13 cellular contexts compared by ENCODE assay signal in the genomic region with DNA sequence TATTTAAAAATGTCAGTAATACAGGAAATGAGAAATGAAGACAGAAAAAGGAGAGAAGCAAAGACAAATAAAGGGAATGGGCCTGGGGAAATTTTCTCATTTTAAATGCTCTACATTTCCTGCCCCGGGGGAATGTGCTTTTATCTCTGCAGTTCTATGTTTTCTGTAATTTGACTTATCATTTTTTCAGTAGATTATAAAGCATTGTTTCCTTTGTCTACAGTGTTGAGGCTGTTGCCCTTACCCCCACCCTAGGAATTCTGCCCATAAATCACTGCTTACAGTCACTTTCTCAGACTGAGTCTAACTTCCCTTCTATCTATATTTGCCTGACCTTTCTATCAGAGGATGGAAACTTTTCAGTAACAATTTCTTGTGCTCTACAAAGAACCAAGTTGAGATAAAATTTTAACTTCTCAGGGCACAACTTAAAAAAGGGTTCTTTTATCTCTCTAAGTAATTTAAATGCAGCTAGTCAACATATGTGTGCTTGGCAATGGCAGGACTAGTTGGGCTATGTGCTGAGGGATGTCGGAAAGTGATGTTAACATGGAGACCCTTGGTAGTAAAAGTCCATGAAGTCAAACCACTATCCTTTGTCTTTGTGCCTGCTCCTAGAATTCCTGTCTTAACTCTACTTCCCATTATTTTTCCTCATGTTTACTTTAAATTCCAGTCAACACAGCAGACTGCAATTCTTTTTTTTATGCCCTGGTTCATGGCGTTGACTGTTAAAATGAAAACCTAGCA.
A peak's percentile ranks its signal among the peaks of the same experiment; 100 is the strongest.
DNase-seq lines count a peak whose midpoint lies in the region; ATAC-seq and TF ChIP-seq lines count a peak whose summit lies in the region.
"Had no signal": no experiment of that assay in that cellular context is flagged by ENCODE, and none has a peak within 500 bp of the region (broad histone marks: within the 10 kb centered on the region; RNA-seq: fewer than 3 reads in every experiment).

No MANE protein-coding gene starts in this region.

- H3K9ac ChIP-seq in mesendoderm (ENCODE audit: low read length): no peak overlapping the region

- H2AK5ac ChIP-seq in mesendoderm (ENCODE audit: low read length): no peak overlapping the region

- H3K4me3 ChIP-seq in mesendoderm (ENCODE audit: low read length) (no peak overlapping the region), mucosa of descending colon (no peak overlapping the region)
- no peak overlapping the region for H3K4me3 ChIP-seq in CD8-positive, alpha-beta T cell (ENCODE audit: low read depth, low read length)
- H3K4me3 ChIP-seq: upper lobe of left lung had no signal

- H3K18ac ChIP-seq in mesendoderm (ENCODE audit: low read length): no peak overlapping the region

- intact Hi-C loops in mucosa of descending colon (cut with DNase I, micrococcal nuclease): no loop called here
- intact Hi-C loops in CD8-positive, alpha-beta T cell (cut with DNase I, micrococcal nuclease): no loop called here

- H3K27me3 ChIP-seq in mesendoderm (ENCODE audit: insufficient read depth, low read length, poor library complexity): no peaks in the 10 kb centered on the region
- H3K27me3 ChIP-seq in CD8-positive, alpha-beta T cell (ENCODE audit: insufficient read depth, low read length): no peaks in the 10 kb centered on the region
- H3K27me3 ChIP-seq: upper lobe of left lung had no signal

- no peaks in the 10 kb centered on the region for H3K27me3 Mint-ChIP-seq in CD8-positive, alpha-beta T cell (ENCODE audit: low read depth)

- H3K79me2 ChIP-seq in mesendoderm (ENCODE audit: control insufficient read depth, insufficient read depth, low read length): no peaks in the 10 kb centered on the region

- no peaks in the 10 kb centered on the region for H3K9me3 ChIP-seq in mucosa of descending colon
- H3K9me3 ChIP-seq in CD8-positive, alpha-beta T cell (ENCODE audit: low read length): no peaks in the 10 kb centered on the region
- H3K9me3 ChIP-seq: upper lobe of left lung had no signal

- no peaks in the 10 kb centered on the region for H3K4me1 Mint-ChIP-seq in CD8-positive, alpha-beta T cell (ENCODE audit: low read depth)

- no peak overlapping the region for H3K56ac ChIP-seq in mesendoderm (ENCODE audit: low read length)

- no peak overlapping the region for H4K8ac ChIP-seq in mesendoderm (ENCODE audit: low read depth, low read length)

- CTCF ChIA-PET in CD8-positive, alpha-beta T cell (lab: Charles Lee): no interaction called here

- peak; percentile 75 for DNase-seq in Caki2 (ENCODE audit: low read depth)
- DNase-seq in NCI-H226: peak; percentile 94
- DNase-seq in dermis blood vessel endothelial cell: peak; percentile 79
- peak; percentile 63 for DNase-seq in mesendoderm
- no peak for DNase-seq in mucosa of descending colon
- DNase-seq in CD8-positive, alpha-beta T cell: no peak
- DNase-seq: activated gamma-delta T cell, C1 segment of cervical spinal cord, islet precursor cell, SHP77 treated with DMSO at 0.1 percent for 48 hours, upper lobe of left lung had no signal

- no peaks in the 10 kb centered on the region for H3K4me1 ChIP-seq in mesendoderm (ENCODE audit: control insufficient read depth, low read depth, low read length)
- H3K4me1 ChIP-seq in mucosa of descending colon (ENCODE audit: low read depth): no peaks in the 10 kb centered on the region
- H3K4me1 ChIP-seq in CD8-positive, alpha-beta T cell (ENCODE audit: insufficient read depth, low read length): no peaks in the 10 kb centered on the region
- H3K4me1 ChIP-seq: upper lobe of left lung had no signal

- H3K4me2 ChIP-seq in mesendoderm (ENCODE audit: low read length): no peak overlapping the region

- H3K36me3 Mint-ChIP-seq in CD8-positive, alpha-beta T cell: no peaks in the 10 kb centered on the region

- H4K5ac ChIP-seq in mesendoderm (ENCODE audit: low read length): no peak overlapping the region

- no peak overlapping the region for H3K27ac Mint-ChIP-seq in CD8-positive, alpha-beta T cell

- no peaks in the 10 kb centered on the region for H3K79me1 ChIP-seq in mesendoderm (ENCODE audit: low read length)

- H3K27ac ChIP-seq in mesendoderm (ENCODE audit: low read depth, low read length): no peak overlapping the region
- H3K27ac ChIP-seq in CD8-positive, alpha-beta T cell (ENCODE audit: low read depth, low read length): no peak overlapping the region
- H3K27ac ChIP-seq: upper lobe of left lung had no signal

- H3K36me3 ChIP-seq in mesendoderm (ENCODE audit: control insufficient read depth, insufficient read depth, low read length): no peaks in the 10 kb centered on the region
- no peaks in the 10 kb centered on the region for H3K36me3 ChIP-seq in mucosa of descending colon (ENCODE audit: low read depth)
- H3K36me3 ChIP-seq in CD8-positive, alpha-beta T cell (ENCODE audit: insufficient read depth, low read length): no peaks in the 10 kb centered on the region
- H3K36me3 ChIP-seq: upper lobe of left lung had no signal

- H2BK5ac ChIP-seq in mesendoderm (ENCODE audit: low read length): no peak overlapping the region

- POLR2A ChIA-PET in CD8-positive, alpha-beta T cell (lab: Charles Lee): no interaction called here

- H3K23ac ChIP-seq in mesendoderm (ENCODE audit: low read length): no peak overlapping the region

- H2BK15ac ChIP-seq in mesendoderm (replicated peaks; ENCODE audit: low read depth): no peak overlapping the region

- ATAC-seq in mucosa of descending colon (no peak), GM18868 (IDR thresholded peaks at IDR 0.05; ENCODE audit: unreplicated experiment) (no peak), HG03378 (IDR thresholded peaks at IDR 0.05; ENCODE audit: unreplicated experiment) (no peak)
- ATAC-seq in CD8-positive, alpha-beta T cell: no peak

- no peak for TF ChIP-seq CTCF in mucosa of descending colon (IDR thresholded peaks at IDR 0.05)
- TF ChIP-seq CTCF in CD8-positive, alpha-beta T cell (IDR thresholded peaks at IDR 0.05): no peak

- in situ Hi-C loops in Caki2 (cut with HindIII; ENCODE audit: low pct_unique_long_range_greater_than_20kb, low sequenced_read_pairs): no loop called here

- no peak overlapping the region for H3K4me3 Mint-ChIP-seq in CD8-positive, alpha-beta T cell

- no peak overlapping the region for H3K4ac ChIP-seq in mesendoderm (ENCODE audit: low read depth, low read length)

- no peaks in the 10 kb centered on the region for H3K9me3 Mint-ChIP-seq in CD8-positive, alpha-beta T cell

- H2BK120ac ChIP-seq in mesendoderm (ENCODE audit: low read depth, low read length): no peak overlapping the region

- WGBS in mesendoderm (ENCODE audit: extremely low coverage, insufficient coverage, low lambda C conversion rate): no CpG with 5 or more reads among the region's 3 CpGs

Comparison
In these comparisons a context has a peak if more than half of its experiments do, and no peak if none do; other contexts are left out.
1. DNase-seq: peak in Caki2 (single experiment), NCI-H226 (single experiment), dermis blood vessel endothelial cell (single experiment) and mesendoderm (single experiment); none in mucosa of descending colon (0 of 3) and CD8-positive, alpha-beta T cell (0 of 7).